ENCODE assay signal across 8 cellular contexts in genomic region chrX:101803451-101803850, GRCh38.
DNase-seq lines count a peak whose midpoint lies in the region; ATAC-seq and TF ChIP-seq lines count a peak whose summit lies in the region.

No MANE protein-coding gene starts in this region.

- intact Hi-C loops in left ventricle myocardium superior (cut with micrococcal nuclease) (no loop called here), PC-3 (cut with micrococcal nuclease) (loop anchor here (5.0 kb wide), 2 partner anchors 341 to 909 kb away; partner anchors contain the start of gene GPRASP2), transverse colon (cut with DNase I; ENCODE audit: low total_unique reads) (no loop called here), left colon (cut with DNase I, micrococcal nuclease) (no loop called here)

- H4K20me1 ChIP-seq in PC-3 (ENCODE audit: low read length) = no peaks in the 10 kb centered on the region

- H3K9me3 ChIP-seq in cardiac muscle cell (ENCODE audit: low read depth) = no peaks in the 10 kb centered on the region
- no peaks in the 10 kb centered on the region for H3K9me3 ChIP-seq in PC-3 (ENCODE audit: low read length)
- H3K9me3 ChIP-seq in transverse colon = no peaks in the 10 kb centered on the region

- H3K9ac ChIP-seq in PC-3 (ENCODE audit: low read length) = no peak overlapping the region

- H3K27me3 ChIP-seq in cardiac muscle cell (no peaks in the 10 kb centered on the region), PC-3 (ENCODE audit: low read length) (no peaks in the 10 kb centered on the region), foreskin keratinocyte (no peaks in the 10 kb centered on the region), transverse colon (no peaks in the 10 kb centered on the region)

- H3K79me2 ChIP-seq in PC-3 (ENCODE audit: low read length) = no peaks in the 10 kb centered on the region

- POLR2A ChIA-PET in PC-3 (lab: Charles Lee; ENCODE audit: unreplicated experiment) = no interaction called here

- no peaks in the 10 kb centered on the region for H3K9me2 ChIP-seq in PC-3 (replicated peaks; ENCODE audit: low read length)

- 14 to 30% methylated on average over 2 of the region's 2 CpGs for WGBS in transverse colon (ENCODE audit: low coverage in 1 of 2), 2 donors

- no peak for TF ChIP-seq EP300 in transverse colon (IDR thresholded peaks at IDR 0.05; ENCODE audit: low read depth)

- no TSS peak for BruUV-seq in PC-3 (replicated peaks; lab: Mats Ljungman, UMichigan)

- peak in 1 of 2 donors; percentile 16 for DNase-seq in cardiac muscle cell (ENCODE audit: low read depth in 1 of 2, low spot score in 1 of 2)
- DNase-seq in left ventricle myocardium superior = no peak
- DNase-seq in PC-3 = peak; percentile 44
- DNase-seq in foreskin keratinocyte = no peak
- no peak for DNase-seq in transverse colon
- no peak for DNase-seq in caudate nucleus (lab: John Stamatoyannopoulos, UW)
- no peak for DNase-seq in left colon

- H3F3A ChIP-seq in PC-3 (ENCODE audit: low read length, unreplicated experiment) = no peaks in the 10 kb centered on the region

- no peak overlapping the region for H3K4me2 ChIP-seq in PC-3 (ENCODE audit: low read length)

- H3K27ac ChIP-seq in cardiac muscle cell (no peak overlapping the region), PC-3 (ENCODE audit: low read length) (no peak overlapping the region), foreskin keratinocyte (no peak overlapping the region), transverse colon (no peak overlapping the region), caudate nucleus (ENCODE audit: low read depth, low read length) (no peak overlapping the region)

- H3K4me3 ChIP-seq in cardiac muscle cell (no peak overlapping the region), PC-3 (ENCODE audit: low read length) (no peak overlapping the region), transverse colon (no peak overlapping the region)

- CTCF ChIA-PET in PC-3 (lab: Charles Lee) = no interaction called here

- in situ Hi-C loops in transverse colon (cut with MboI; ENCODE audit: low pct_ligation_motif_present in 1 of 4, low pct_unique_long_range_greater_than_20kb in 1 of 4, low sequenced_read_pairs in 3 of 4) = no loop called here

- no peak for TF ChIP-seq POLR2A in transverse colon (IDR thresholded peaks at IDR 0.05)

- no peak for ATAC-seq in left ventricle myocardium superior
- ATAC-seq in PC-3 = no peak
- no peak for ATAC-seq in foreskin keratinocyte
- ATAC-seq in GM21367 (IDR thresholded peaks at IDR 0.05; ENCODE audit: unreplicated experiment) = no peak
- no peak for ATAC-seq in left colon

- H2AFZ ChIP-seq in PC-3 (ENCODE audit: low read length) = no peak overlapping the region

- TF ChIP-seq CTCF in cardiac muscle cell (IDR thresholded peaks at IDR 0.05; ENCODE audit: low read depth, low read length) (peak; percentile 37), PC-3 (conservative IDR thresholded peaks at IDR 0.05; ENCODE audit: low read depth, low read length) (peak; percentile 70), foreskin keratinocyte (conservative IDR thresholded peaks at IDR 0.05) (peak; percentile 48), transverse colon (IDR thresholded peaks at IDR 0.05) (peak in 4 of 5 experiments; percentile 13 to 34 (median 14))

- H3K36me3 ChIP-seq in cardiac muscle cell (no peaks in the 10 kb centered on the region), PC-3 (ENCODE audit: low read depth, low read length) (no peaks in the 10 kb centered on the region), transverse colon (no peaks in the 10 kb centered on the region)

- H3K4me1 ChIP-seq in cardiac muscle cell (ENCODE audit: low read depth) = no peaks in the 10 kb centered on the region
- no peaks in the 10 kb centered on the region for H3K4me1 ChIP-seq in PC-3 (ENCODE audit: insufficient read depth, low read length)
- H3K4me1 ChIP-seq in foreskin keratinocyte = no peaks in the 10 kb centered on the region
- H3K4me1 ChIP-seq in transverse colon = peaks cover 0 to 2% (median 0%) of the 10 kb centered on the region in 4 donors

Comparison
In these comparisons a context has a peak if more than half of its experiments do, and no peak if none do; other contexts are left out.
1. CTCF ChIP-seq: peak in every context shown above with its lines; median percentile 70 in PC-3; 48 in foreskin keratinocyte; 37 in cardiac muscle cell; 14 in transverse colon.